ENCODE assay signal across 23 cellular contexts in the genomic region with DNA sequence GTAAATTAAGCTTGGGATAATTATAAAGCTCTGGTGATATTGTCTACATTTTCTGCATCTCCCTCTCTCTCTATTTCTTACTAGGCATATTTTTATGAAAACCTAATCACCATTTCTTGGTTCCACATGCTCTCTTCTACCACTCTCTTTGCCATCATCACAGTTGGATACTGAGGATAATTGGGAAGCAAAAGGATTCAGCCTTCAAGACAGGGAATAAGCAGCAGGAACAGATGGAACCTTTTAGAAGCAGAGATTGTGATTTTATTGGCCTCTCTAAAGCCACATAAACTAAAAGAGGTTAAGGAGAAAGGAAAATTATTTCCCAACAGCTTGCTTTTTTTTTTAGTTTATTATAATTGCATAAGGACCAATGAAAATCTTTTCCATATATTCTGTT.
"Had no signal": no experiment of that assay in that cellular context is flagged by ENCODE, and none has a peak within 500 bp of the region (broad histone marks: within the 10 kb centered on the region; RNA-seq: fewer than 3 reads in every experiment).

No MANE protein-coding gene starts in this region.

- DNase-seq: colonic mucosa; effector CD8-positive, alpha-beta T cell; endodermal cell; foreskin fibroblast; gastrocnemius medialis; heart left ventricle; kidney; mucosa of descending colon; naive B cell; nucleus accumbens; posterior cingulate gyrus; psoas muscle; right cardiac atrium; sigmoid colon; stimulated activated CD4-positive, alpha-beta T cell treated with anti-CD3 and anti-CD28 coated beads, Interleukin-2, amount 100 ng/mL, for 24 hours; stimulated activated CD4-positive, alpha-beta T cell treated with anti-CD3 and anti-CD28 coated beads, Interleukin-4, amount 100 ng/mL, for 24 hours; stimulated activated naive CD4-positive, alpha-beta T cell treated with Interleukin-2 at 50 U/mL for 16 hours; substantia nigra; testis; tibial artery had no signal

- H3K4me3 ChIP-seq: colonic mucosa, gastrocnemius medialis, heart left ventricle, hepatocyte, lung, mucosa of descending colon, psoas muscle, sigmoid colon, testis, tibial artery had no signal

- H3K4me1 ChIP-seq: colonic mucosa, gastrocnemius medialis, heart left ventricle, psoas muscle, sigmoid colon, testis, tibial artery had no signal

- H3K27ac ChIP-seq: colonic mucosa, epithelial cell of prostate, gastrocnemius medialis, heart left ventricle, hepatocyte, psoas muscle, sigmoid colon, testis, tibial artery had no signal

- H3K27me3 ChIP-seq: colonic mucosa, gastrocnemius medialis, heart left ventricle, hepatocyte, sigmoid colon, testis, tibial artery had no signal

- H3K36me3 ChIP-seq: colonic mucosa, gastrocnemius medialis, heart left ventricle, sigmoid colon, tibial artery had no signal

- H3K9me3 ChIP-seq: colonic mucosa, gastrocnemius medialis, heart left ventricle, mucosa of descending colon, psoas muscle, sigmoid colon, testis, tibial artery had no signal
